In genomic region chr1:23590058-23590783, GRCh38 we compare ENCODE assay signal across 9 cellular contexts. TPM values are rescaled to one million over a fixed set of nuclear protein-coding genes. Genes with fewer than 3 reads are reported as not detected.
DNase-seq lines count a peak whose midpoint lies in the region; ATAC-seq and TF ChIP-seq lines count a peak whose summit lies in the region.
"Had no signal": no experiment of that assay in that cellular context is flagged by ENCODE, and none has a peak within 500 bp of the region (broad histone marks: within the 10 kb centered on the region; RNA-seq: fewer than 3 reads in every experiment).

No MANE protein-coding gene starts in this region.

- no peak overlapping the region for H3K4me2 ChIP-seq in osteoblast (ENCODE audit: insufficient read depth, low read length)

- H3K27me3 ChIP-seq in CD4-positive, alpha-beta T cell (ENCODE audit: control insufficient read depth, insufficient read depth, low read length) = no peaks in the 10 kb centered on the region
- H3K27me3 ChIP-seq in osteoblast (ENCODE audit: insufficient read depth, low read length) = no peaks in the 10 kb centered on the region

- TF ChIP-seq CTCF in CD4-positive, alpha-beta T cell (IDR thresholded peaks at IDR 0.05) = no peak
- TF ChIP-seq CTCF in GM10248 (IDR thresholded peaks at IDR 0.05; ENCODE audit: control extremely low read depth, extremely low read depth, low read depth, missing control alignments) (no peak), glutamatergic neuron (IDR thresholded peaks at IDR 0.05; ENCODE audit: partially characterized antibody, unreplicated experiment) (no peak), osteoblast (IDR thresholded peaks at IDR 0.05; ENCODE audit: extremely low read depth, low read depth, low read length) (no peak)

- no peaks in the 10 kb centered on the region for H3K9me3 Mint-ChIP-seq in CD4-positive, alpha-beta T cell
- H3K9me3 Mint-ChIP-seq in glutamatergic neuron (ENCODE audit: unreplicated experiment) = peaks cover 10% of the 10 kb centered on the region

- H3K4me3 Mint-ChIP-seq in CD4-positive, alpha-beta T cell = no peak overlapping the region
- no peak overlapping the region for H3K4me3 Mint-ChIP-seq in glutamatergic neuron (ENCODE audit: unreplicated experiment)

- H3K36me3 ChIP-seq in osteoblast (ENCODE audit: insufficient read depth, low read length) = no peaks in the 10 kb centered on the region

- H3K27me3 Mint-ChIP-seq in CD4-positive, alpha-beta T cell = no peaks in the 10 kb centered on the region
- peaks cover 7% of the 10 kb centered on the region for H3K27me3 Mint-ChIP-seq in glutamatergic neuron (ENCODE audit: unreplicated experiment)

- POLR2A ChIA-PET in CD4-positive, alpha-beta T cell (lab: Charles Lee) = interaction anchor here (0.9 to 4.0 kb wide), 4 partner anchors 13 to 31 kb away, joined by 3 to 22 read pairs (median 11); partner anchors contain the start of gene ID3
- POLR2A ChIA-PET in GM10248 (lab: Yijun Ruan, JAX) = interaction anchor here (0.6 to 1.3 kb wide), 2 partner anchors 13 to 31 kb away, joined by 7 to 11 read pairs; partner anchors contain the start of gene ID3

- CTCF ChIA-PET in CD4-positive, alpha-beta T cell (lab: Charles Lee) = no interaction called here
- CTCF ChIA-PET in GM10248 (lab: Yijun Ruan, JAX) = interaction anchor here (0.6 to 4.0 kb wide), 9 partner anchors 10 to 93 kb away, joined by 3 to 26 read pairs (median 3); no protein-coding TSS in a partner anchor

- no peaks in the 10 kb centered on the region for H3K79me2 ChIP-seq in osteoblast (ENCODE audit: insufficient read depth, low read length)

- no peaks in the 10 kb centered on the region for H3K9me3 ChIP-seq in CD4-positive, alpha-beta T cell (ENCODE audit: control insufficient read depth, low read length)
- no peaks in the 10 kb centered on the region for H3K9me3 ChIP-seq in osteoblast (ENCODE audit: low read depth, low read length)

- DNase-seq in CD4-positive, alpha-beta T cell = no peak
- DNase-seq in GM10248 (ENCODE audit: extremely low spot score) (peak; percentile 72), NCI-H524 treated with DMSO at 0.1 percent for 48 hours (lab: John Stamatoyannopoulos, UW) (peak; percentile 65), glutamatergic neuron (no peak), hepatic stellate cell (ENCODE audit: low spot score) (no peak), osteoblast (ENCODE audit: insufficient read length, low spot score, missing footprints) (no peak), OCI-M2 (lab: John Stamatoyannopoulos, UW; ENCODE audit: unreplicated experiment) (no peak), KBM-7 (no peak)
- DNase-seq: NCI-H226 had no signal

- no peak overlapping the region for H2AFZ ChIP-seq in osteoblast (ENCODE audit: low read length)

- peaks cover 11% of the 10 kb centered on the region for H3K4me1 ChIP-seq in osteoblast (ENCODE audit: insufficient read depth, low read length)

- no peaks in the 10 kb centered on the region for H3K36me3 Mint-ChIP-seq in CD4-positive, alpha-beta T cell (ENCODE audit: low read depth)
- H3K36me3 Mint-ChIP-seq in glutamatergic neuron (ENCODE audit: unreplicated experiment) = no peaks in the 10 kb centered on the region

- no peaks in the 10 kb centered on the region for H4K20me1 ChIP-seq in osteoblast (ENCODE audit: insufficient read depth, low read length)

- intact Hi-C loops in CD4-positive, alpha-beta T cell (cut with DNase I, micrococcal nuclease) = loop anchor here in 1 of 2 experiments (5.0 kb wide), 1 partner anchor 42 kb away; no protein-coding TSS in a partner anchor

- H3K4me3 ChIP-seq in osteoblast (ENCODE audit: insufficient read depth, low read length) = no peak overlapping the region

- peak overlapping the region; percentile 28 for H3K27ac Mint-ChIP-seq in CD4-positive, alpha-beta T cell
- H3K27ac Mint-ChIP-seq in glutamatergic neuron (ENCODE audit: unreplicated experiment) = peak overlapping the region; percentile 62

- no peak for ATAC-seq in CD4-positive, alpha-beta T cell (ENCODE audit: poor library complexity)

- in situ Hi-C loops in KBM-7 (cut with MboI; ENCODE audit: low pct_unique_long_range_greater_than_20kb, low sequenced_read_pairs) = no loop called here

- peaks cover 54% of the 10 kb centered on the region for H3K4me1 Mint-ChIP-seq in CD4-positive, alpha-beta T cell (ENCODE audit: low read depth)
- peaks cover 17% of the 10 kb centered on the region for H3K4me1 Mint-ChIP-seq in glutamatergic neuron (ENCODE audit: low read depth, unreplicated experiment)

- no peak overlapping the region for H3K27ac ChIP-seq in CD4-positive, alpha-beta T cell (ENCODE audit: low read depth, low read length)
- H3K27ac ChIP-seq in osteoblast (ENCODE audit: low read depth, low read length) = no peak overlapping the region

RNA-seq across cellular contexts. Expression of gene ID3, which starts 30.9 kb away (rescaled TPM):
- 10 to 100 TPM; 89.8 to 90.4 TPM for total RNA-seq in CD4-positive, alpha-beta T cell
- 10.9 TPM for total RNA-seq in glutamatergic neuron (ENCODE audit: unreplicated experiment)
- total RNA-seq in osteoblast = 177 and 240 TPM in 2 replicates

RNA-seq across cellular contexts. Expression of gene E2F2, which starts 59.2 kb away (rescaled TPM):
- under 1 TPM; 0.50 to 0.69 TPM for total RNA-seq in CD4-positive, alpha-beta T cell
- total RNA-seq in glutamatergic neuron (ENCODE audit: unreplicated experiment) (5.4 TPM), osteoblast (under 0.01 and 0.29 TPM in 2 replicates)

Comparison
In these comparisons a context has a peak if more than half of its experiments do, and no peak if none do; other contexts are left out.
1. DNase-seq: peak in GM10248 (single experiment) and NCI-H524 treated with DMSO at 0.1 percent for 48 hours (single experiment); none in CD4-positive, alpha-beta T cell (0 of 10), glutamatergic neuron (single experiment), hepatic stellate cell (single experiment), osteoblast (single experiment), OCI-M2 (single experiment) and KBM-7 (single experiment).